In the genomic region with DNA sequence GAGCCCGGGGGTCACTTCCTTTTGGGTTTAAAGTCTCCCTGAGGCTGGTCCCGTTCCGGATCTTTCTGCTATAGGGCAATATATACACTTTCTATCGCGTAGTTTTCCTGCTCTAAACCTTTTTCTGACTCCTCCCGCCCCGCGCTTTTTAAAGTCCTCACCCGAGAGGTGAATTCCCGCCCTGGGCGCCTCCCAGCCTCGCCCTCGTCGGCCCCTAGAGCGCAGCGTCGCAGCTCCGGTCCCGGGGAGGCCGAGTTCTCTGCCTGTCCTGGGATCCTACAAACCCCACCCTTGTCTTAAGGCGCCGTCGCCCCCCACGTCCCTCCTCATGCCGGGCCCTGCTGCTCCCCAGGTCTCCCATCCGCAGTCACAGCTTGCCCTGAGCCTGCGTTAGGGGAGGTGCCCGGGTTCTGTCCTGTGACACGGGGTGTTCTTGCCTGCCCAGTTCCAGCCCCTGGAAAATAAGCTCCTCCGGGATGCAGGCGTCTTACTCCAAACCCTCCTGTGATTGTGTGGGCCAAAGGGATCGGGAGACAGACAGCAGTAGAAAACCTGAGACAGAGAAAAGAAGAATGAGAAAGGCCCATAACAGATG, we compare ENCODE assay signal across 7 cellular contexts. TPM values are rescaled to one million over a fixed set of nuclear protein-coding genes. Genes with fewer than 3 reads are reported as not detected.
A peak's percentile ranks its signal among the peaks of the same experiment; 100 is the strongest.
DNase-seq lines count a peak whose midpoint lies in the region; ATAC-seq and TF ChIP-seq lines count a peak whose summit lies in the region.

No MANE protein-coding gene starts in this region.

- H3K4me1 ChIP-seq in ascending aorta, result peaks cover 0 to 6% of the 10 kb centered on the region in 2 donors

- H3K9me3 ChIP-seq in ascending aorta, result no peaks in the 10 kb centered on the region

- peaks cover 0 to 2% (median 0%) of the 10 kb centered on the region in 6 donors for H3K9me3 Mint-ChIP-seq in immature natural killer cell

- TF ChIP-seq CTCF in ascending aorta (IDR thresholded peaks at IDR 0.05), result no peak

- peak overlapping the region; percentile 95 to 98 (median 97) for H3K4me3 Mint-ChIP-seq in immature natural killer cell

- H3K36me3 Mint-ChIP-seq in immature natural killer cell, result peaks cover 0 to 15% (median 8%) of the 10 kb centered on the region in 3 donors

- ATAC-seq in GM18511 (IDR thresholded peaks at IDR 0.05; ENCODE audit: unreplicated experiment) (peak; percentile 67), HG02610 (IDR thresholded peaks at IDR 0.05; ENCODE audit: unreplicated experiment) (peak; percentile 34)

- peak overlapping the region; percentile 63 to 67 for H3K4me3 ChIP-seq in ascending aorta

- H3K27ac Mint-ChIP-seq in immature natural killer cell, result peak overlapping the region; percentile 88 to 96 (median 94)

- peak overlapping the region; percentile 73 to 81 for H3K27ac ChIP-seq in ascending aorta

- H3K36me3 ChIP-seq in ascending aorta, result no peaks in the 10 kb centered on the region

- DNase-seq in NOMO-1 treated with DMSO at 0.1 percent for 48 hours (lab: John Stamatoyannopoulos, UW; ENCODE audit: unreplicated experiment) (peak; percentile 56), ascending aorta (ENCODE audit: low spot score in 2 of 2) (no peak), immature natural killer cell (no peak), SK-N-DZ (ENCODE audit: low spot score) (no peak)
- DNase-seq in stimulated activated CD4-positive, alpha-beta T cell treated with anti-CD3 and anti-CD28 coated beads, Interleukin-2, amount 100 ng/mL, for 4 hours (ENCODE audit: low read depth), result peak; percentile 16

- no peaks in the 10 kb centered on the region for H3K27me3 ChIP-seq in ascending aorta

- H3K4me1 Mint-ChIP-seq in immature natural killer cell, result peaks cover 22 to 32% of the 10 kb centered on the region in 2 donors

- intact Hi-C loops in ascending aorta (cut with DNase I), result loop anchor here (1.0 to 10.0 kb wide), 7 partner anchors 29 to 681 kb away; partner anchors contain the start of genes ZNF160, ZNF761, ZNF765 and ZNF813

- peaks cover 0 to 3% (median 2%) of the 10 kb centered on the region in 3 donors for H3K27me3 Mint-ChIP-seq in immature natural killer cell (ENCODE audit: low read depth in 3 of 3)

RNA-seq across cellular contexts. Expression of gene ZNF525, which starts 0.5 kb away (rescaled TPM):
- 3.0 TPM for total RNA-seq in ascending aorta
- polyA plus RNA-seq in immature natural killer cell, result 10 to 100 TPM in 1 of 3 donors, 1 to 10 TPM in 1, not detected in 1; 4.8 to 10.9 TPM
- polyA plus RNA-seq in SK-N-DZ (2014; cell fraction: cytosol; rRNA removed), result 3.9 and 4.8 TPM in 2 replicates
- 4.6 and 8.4 TPM in 2 replicates for polyA plus RNA-seq in SK-N-DZ (2014; cell fraction: nucleus; rRNA removed)

RNA-seq across cellular contexts. Expression of gene ZNF765, which starts 29.0 kb away (rescaled TPM):
- 3.5 TPM for total RNA-seq in ascending aorta
- polyA plus RNA-seq in immature natural killer cell, result 10 to 100 TPM in 1 of 3 donors, 1 to 10 TPM in 2; 5.2 to 13.0 (median 8.7) TPM
- 4.1 and 5.0 TPM in 2 replicates for polyA plus RNA-seq in SK-N-DZ (2014; cell fraction: cytosol; rRNA removed)
- 5.1 and 6.4 TPM in 2 replicates for polyA plus RNA-seq in SK-N-DZ (2014; cell fraction: nucleus; rRNA removed)

RNA-seq across cellular contexts. Expression of gene ZNF845, which starts 32.4 kb away (rescaled TPM):
- total RNA-seq in ascending aorta, result 3.1 TPM
- polyA plus RNA-seq in immature natural killer cell, result 1 to 10 TPM; 3.1 to 8.8 (median 6.4) TPM
- polyA plus RNA-seq in SK-N-DZ (2014; cell fraction: cytosol; rRNA removed), result 2.7 and 2.8 TPM in 2 replicates
- 1.3 and 1.4 TPM in 2 replicates for polyA plus RNA-seq in SK-N-DZ (2014; cell fraction: nucleus; rRNA removed)

Comparison
In these comparisons a context has a peak if more than half of its experiments do, and no peak if none do; other contexts are left out.
1. DNase-seq: peak in NOMO-1 treated with DMSO at 0.1 percent for 48 hours (single experiment) and stimulated activated CD4-positive, alpha-beta T cell treated with anti-CD3 and anti-CD28 coated beads, Interleukin-2, amount 100 ng/mL, for 4 hours (single experiment); none in ascending aorta (0 of 2), immature natural killer cell (0 of 3) and SK-N-DZ (single experiment).